1 cellular context compared by ENCODE assay signal in the genomic region with DNA sequence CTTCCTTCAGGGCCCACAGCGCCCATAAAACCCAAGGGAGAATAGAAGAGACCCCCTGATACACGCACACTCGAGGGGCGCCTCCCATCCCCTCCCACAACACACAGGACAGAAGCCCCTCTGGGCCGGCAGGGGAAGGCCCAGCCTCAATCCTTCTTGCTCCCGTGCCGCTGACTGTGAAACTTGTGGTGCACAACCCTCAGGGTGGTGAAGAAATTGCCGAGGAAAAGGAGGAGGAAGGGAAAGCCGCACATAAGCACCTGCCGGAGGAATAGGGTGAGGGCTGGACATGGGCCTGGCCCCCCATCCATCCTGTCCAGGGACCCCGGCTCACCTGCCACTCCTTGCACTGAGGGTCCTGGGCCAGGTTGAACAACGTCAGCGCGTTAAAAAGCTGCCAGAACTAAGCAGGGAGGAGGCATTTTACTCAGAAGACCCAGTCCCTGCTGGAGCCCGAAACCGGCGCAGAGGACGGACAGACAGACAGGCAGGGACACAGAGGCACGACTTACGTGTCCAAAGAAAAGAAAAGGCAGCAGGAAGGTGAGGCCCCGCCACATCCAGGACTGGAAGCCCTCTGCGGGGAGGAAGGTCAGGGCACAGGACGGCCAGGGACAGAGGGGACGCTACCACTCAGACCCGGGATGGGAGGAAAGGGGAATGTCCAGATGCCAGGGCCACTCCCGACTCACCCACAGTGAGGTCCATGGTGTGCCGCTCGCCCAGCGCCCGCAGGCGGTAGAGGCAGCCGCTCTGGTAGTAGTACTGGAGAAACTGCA.
TF ChIP-seq lines count a peak whose summit lies in the region.

No MANE protein-coding gene starts in this region.

TF ChIP-seq in GM12878, 131 proteins besides CTCF, POLR2A, EP300 and RAD21 (continued from another document):
- TF ChIP-seq MLLT1 (IDR thresholded peaks at IDR 0.05) (no peak), ASH2L (IDR thresholded peaks at IDR 0.05; ENCODE audit: borderline replicate concordance, low read depth) (no peak), MEF2A (IDR thresholded peaks at IDR 0.05; ENCODE audit: insufficient read depth, low read depth, low read length) (no peak), SREBF1 (IDR thresholded peaks at IDR 0.05; ENCODE audit: low read length) (no peak), TAF1 (IDR thresholded peaks at IDR 0.05; ENCODE audit: borderline replicate concordance, low read depth, low read length) (no peak), ZNF622 (IDR thresholded peaks at IDR 0.05) (no peak), RCOR1 (conservative IDR thresholded peaks at IDR 0.05; ENCODE audit: low read depth, low read length) (no peak), SIN3A (IDR thresholded peaks at IDR 0.05; ENCODE audit: low read depth, low read length) (no peak)
